Comparison of ENCODE assay signal across 1 cellular context in the genomic region with DNA sequence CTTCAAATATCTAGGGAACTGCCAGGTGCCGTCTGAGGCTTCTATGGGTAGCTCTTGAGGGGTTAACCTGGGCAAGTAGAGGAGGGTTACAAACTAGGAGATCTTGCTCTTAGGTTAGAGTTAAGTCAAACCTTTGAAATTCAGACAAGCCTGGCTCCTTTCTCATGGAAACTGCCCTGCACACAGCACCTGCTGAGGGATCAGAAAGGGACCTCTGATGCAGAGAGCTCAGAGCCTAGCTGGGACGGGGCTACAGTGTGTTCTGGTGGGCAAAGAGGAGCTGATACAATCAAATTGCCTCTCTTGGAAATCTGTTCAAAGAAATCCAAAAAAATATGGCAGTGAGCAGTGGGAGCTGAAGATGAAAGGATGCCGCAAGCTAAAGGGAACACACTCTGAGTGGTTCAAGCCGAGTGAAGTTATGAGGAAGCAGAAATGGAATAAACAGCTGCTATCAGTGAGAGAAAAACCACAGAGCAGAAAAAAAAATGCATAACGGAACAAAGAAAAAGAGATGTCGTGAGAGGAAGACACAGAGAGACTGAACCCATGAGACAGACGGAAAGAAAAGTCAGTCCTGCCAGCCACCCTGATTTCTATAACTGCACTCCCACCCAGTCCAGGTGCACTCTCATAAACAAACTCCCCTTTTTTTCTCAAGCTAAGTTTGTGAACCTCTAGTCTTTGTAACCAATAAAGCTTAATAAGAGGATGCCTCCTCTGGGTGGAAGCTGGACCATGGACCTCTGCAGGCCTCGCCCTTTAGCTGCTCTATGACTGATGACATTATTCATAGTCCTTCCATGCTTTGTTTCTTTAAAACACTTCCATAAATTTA.
TF ChIP-seq lines count a peak whose summit lies in the region.

No MANE protein-coding gene starts in this region.

TF ChIP-seq in K562, 482 proteins besides CTCF, POLR2A, EP300 and RAD21 (continued from another document):
- TF ChIP-seq NEUROD1 (IDR thresholded peaks at IDR 0.05; ENCODE audit: borderline replicate concordance, low read depth, low read length, partially characterized antibody) (no peak), ZNF384 (IDR thresholded peaks at IDR 0.05; ENCODE audit: low read depth, low read length) (0 out of 2 replicates have a peak, but pooled peaks have one; percentile 20), PTRF (tag; IDR thresholded peaks at IDR 0.05) (no peak), RUNX1 (IDR thresholded peaks at IDR 0.05; ENCODE audit: low read depth) (no peak)
- TF ChIP-seq, protein P1, sequence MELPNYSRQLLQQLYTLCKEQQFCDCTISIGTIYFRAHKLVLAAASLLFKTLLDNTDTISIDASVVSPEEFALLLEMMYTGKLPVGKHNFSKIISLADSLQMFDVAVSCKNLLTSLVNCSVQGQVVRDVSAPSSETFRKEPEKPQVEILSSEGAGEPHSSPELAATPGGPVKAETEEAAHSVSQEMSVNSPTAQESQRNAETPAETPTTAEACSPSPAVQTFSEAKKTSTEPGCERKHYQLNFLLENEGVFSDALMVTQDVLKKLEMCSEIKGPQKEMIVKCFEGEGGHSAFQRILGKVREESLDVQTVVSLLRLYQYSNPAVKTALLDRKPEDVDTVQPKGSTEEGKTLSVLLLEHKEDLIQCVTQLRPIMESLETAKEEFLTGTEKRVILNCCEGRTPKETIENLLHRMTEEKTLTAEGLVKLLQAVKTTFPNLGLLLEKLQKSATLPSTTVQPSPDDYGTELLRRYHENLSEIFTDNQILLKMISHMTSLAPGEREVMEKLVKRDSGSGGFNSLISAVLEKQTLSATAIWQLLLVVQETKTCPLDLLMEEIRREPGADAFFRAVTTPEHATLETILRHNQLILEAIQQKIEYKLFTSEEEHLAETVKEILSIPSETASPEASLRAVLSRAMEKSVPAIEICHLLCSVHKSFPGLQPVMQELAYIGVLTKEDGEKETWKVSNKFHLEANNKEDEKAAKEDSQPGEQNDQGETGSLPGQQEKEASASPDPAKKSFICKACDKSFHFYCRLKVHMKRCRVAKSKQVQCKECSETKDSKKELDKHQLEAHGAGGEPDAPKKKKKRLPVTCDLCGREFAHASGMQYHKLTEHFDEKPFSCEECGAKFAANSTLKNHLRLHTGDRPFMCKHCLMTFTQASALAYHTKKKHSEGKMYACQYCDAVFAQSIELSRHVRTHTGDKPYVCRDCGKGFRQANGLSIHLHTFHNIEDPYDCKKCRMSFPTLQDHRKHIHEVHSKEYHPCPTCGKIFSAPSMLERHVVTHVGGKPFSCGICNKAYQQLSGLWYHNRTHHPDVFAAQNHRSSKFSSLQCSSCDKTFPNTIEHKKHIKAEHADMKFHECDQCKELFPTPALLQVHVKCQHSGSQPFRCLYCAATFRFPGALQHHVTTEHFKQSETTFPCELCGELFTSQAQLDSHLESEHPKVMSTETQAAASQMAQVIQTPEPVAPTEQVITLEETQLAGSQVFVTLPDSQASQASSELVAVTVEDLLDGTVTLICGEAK (IDR thresholded peaks at IDR 0.05), result 0 out of 2 replicates have a peak, but pooled peaks have one; percentile 31
- TF ChIP-seq, protein P1 (CRISPR knock-in tag; IDR thresholded peaks at IDR 0.05), result no peak
- TF ChIP-seq, protein P2, sequence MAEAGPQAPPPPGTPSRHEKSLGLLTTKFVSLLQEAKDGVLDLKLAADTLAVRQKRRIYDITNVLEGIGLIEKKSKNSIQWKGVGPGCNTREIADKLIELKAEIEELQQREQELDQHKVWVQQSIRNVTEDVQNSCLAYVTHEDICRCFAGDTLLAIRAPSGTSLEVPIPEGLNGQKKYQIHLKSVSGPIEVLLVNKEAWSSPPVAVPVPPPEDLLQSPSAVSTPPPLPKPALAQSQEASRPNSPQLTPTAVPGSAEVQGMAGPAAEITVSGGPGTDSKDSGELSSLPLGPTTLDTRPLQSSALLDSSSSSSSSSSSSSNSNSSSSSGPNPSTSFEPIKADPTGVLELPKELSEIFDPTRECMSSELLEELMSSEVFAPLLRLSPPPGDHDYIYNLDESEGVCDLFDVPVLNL (CRISPR knock-in tag; IDR thresholded peaks at IDR 0.05; ENCODE audit: low read depth), result no peak
TF ChIP-seq in K562: peak in this region for 2.
